In the genomic region with DNA sequence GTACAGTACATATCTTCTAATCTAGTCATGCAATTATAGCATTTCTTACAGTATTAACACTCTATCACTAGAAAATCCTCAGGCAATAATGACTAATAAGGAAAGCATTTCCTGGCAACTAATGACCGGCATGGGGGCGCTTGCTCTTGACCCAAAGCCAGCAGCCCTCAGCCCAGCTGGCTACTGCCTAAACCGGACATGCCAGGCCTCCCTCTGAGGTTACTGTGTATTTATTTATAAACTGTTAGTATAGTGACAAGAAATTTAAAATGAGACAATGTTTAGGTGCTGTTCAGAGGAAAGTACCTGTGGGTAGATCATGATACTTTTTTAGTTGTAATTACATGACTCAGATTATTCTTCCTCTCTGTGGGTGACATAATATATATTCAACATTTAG, we compare ENCODE assay signal across 8 cellular contexts.
DNase-seq lines count a peak whose midpoint lies in the region; ATAC-seq lines count a peak whose summit lies in the region.

No MANE protein-coding gene starts in this region.

- H3K36me3 ChIP-seq in HUES48 (ENCODE audit: control insufficient read depth, insufficient read depth, low read length), result no peaks in the 10 kb centered on the region

- peaks cover 13% of the 10 kb centered on the region for H3K9me3 Mint-ChIP-seq in stimulated activated naive CD8-positive, alpha-beta T cell treated with anti-CD3 and anti-CD28 coated beads, Interleukin-15, Interleukin-2, amounts not matched to agents 100 ng/mL and 50 ng/mL, for 24 hours
- H3K9me3 Mint-ChIP-seq in natural killer cell treated with Interleukin-12 subunit alpha and Interleukin-12 subunit beta and Interleukin-15 and Interleukin-18, amount 100 ng/mL, for 72 hours, result peaks cover 3% of the 10 kb centered on the region

- no peak overlapping the region for H3K9ac ChIP-seq in HUES48 (ENCODE audit: low read depth, low read length)

- peaks cover 30% of the 10 kb centered on the region for H3K4me1 Mint-ChIP-seq in stimulated activated naive CD8-positive, alpha-beta T cell treated with anti-CD3 and anti-CD28 coated beads, Interleukin-15, Interleukin-2, amounts not matched to agents 100 ng/mL and 50 ng/mL, for 24 hours (ENCODE audit: low read depth)
- peaks cover 3 to 4% of the 10 kb centered on the region in 2 donors for H3K4me1 Mint-ChIP-seq in natural killer cell treated with Interleukin-12 subunit alpha and Interleukin-12 subunit beta and Interleukin-15 and Interleukin-18, amount 100 ng/mL, for 72 hours (ENCODE audit: low read depth in 2 of 2)

- peak overlapping the region; percentile 65 for H3K27ac ChIP-seq in HUES48 (ENCODE audit: low read depth, low read length)

- H3K4me1 ChIP-seq in HUES48 (ENCODE audit: control insufficient read depth, insufficient read depth, low read length), result peaks cover 13% of the 10 kb centered on the region

- peak; percentile 69 for ATAC-seq in GM21619 (IDR thresholded peaks at IDR 0.05; ENCODE audit: unreplicated experiment)
- no peak for ATAC-seq in natural killer cell treated with Interleukin-12 subunit alpha and Interleukin-12 subunit beta and Interleukin-15 and Interleukin-18, amount 100 ng/mL, for 72 hours

- H3K9me3 ChIP-seq in HUES48 (ENCODE audit: control insufficient read depth, insufficient read depth, low read length), result no peaks in the 10 kb centered on the region

- H3K27me3 Mint-ChIP-seq in stimulated activated naive CD8-positive, alpha-beta T cell treated with anti-CD3 and anti-CD28 coated beads, Interleukin-15, Interleukin-2, amounts not matched to agents 100 ng/mL and 50 ng/mL, for 24 hours, result peaks cover 15% of the 10 kb centered on the region
- H3K27me3 Mint-ChIP-seq in natural killer cell treated with Interleukin-12 subunit alpha and Interleukin-12 subunit beta and Interleukin-15 and Interleukin-18, amount 100 ng/mL, for 72 hours, result peaks cover 0 to 2% of the 10 kb centered on the region in 2 donors

- H3K27ac Mint-ChIP-seq in stimulated activated naive CD8-positive, alpha-beta T cell treated with anti-CD3 and anti-CD28 coated beads, Interleukin-15, Interleukin-2, amounts not matched to agents 100 ng/mL and 50 ng/mL, for 24 hours, result peak overlapping the region; percentile 22
- no peak overlapping the region for H3K27ac Mint-ChIP-seq in natural killer cell treated with Interleukin-12 subunit alpha and Interleukin-12 subunit beta and Interleukin-15 and Interleukin-18, amount 100 ng/mL, for 72 hours

- no peaks in the 10 kb centered on the region for H3K27me3 ChIP-seq in HUES48 (ENCODE audit: control insufficient read depth, insufficient read depth, low read length)

- H3K4me3 Mint-ChIP-seq in stimulated activated naive CD8-positive, alpha-beta T cell treated with anti-CD3 and anti-CD28 coated beads, Interleukin-15, Interleukin-2, amounts not matched to agents 100 ng/mL and 50 ng/mL, for 24 hours, result no peak overlapping the region
- no peak overlapping the region for H3K4me3 Mint-ChIP-seq in natural killer cell treated with Interleukin-12 subunit alpha and Interleukin-12 subunit beta and Interleukin-15 and Interleukin-18, amount 100 ng/mL, for 72 hours

- no peaks in the 10 kb centered on the region for H3K36me3 Mint-ChIP-seq in stimulated activated naive CD8-positive, alpha-beta T cell treated with anti-CD3 and anti-CD28 coated beads, Interleukin-15, Interleukin-2, amounts not matched to agents 100 ng/mL and 50 ng/mL, for 24 hours (ENCODE audit: low read depth)
- H3K36me3 Mint-ChIP-seq in natural killer cell treated with Interleukin-12 subunit alpha and Interleukin-12 subunit beta and Interleukin-15 and Interleukin-18, amount 100 ng/mL, for 72 hours, result no peaks in the 10 kb centered on the region

- no peak overlapping the region for H3K4me3 ChIP-seq in HUES48 (ENCODE audit: low read depth, low read length)

- DNase-seq in EL (peak; percentile 97), epidermal melanocyte (ENCODE audit: insufficient read length, low spot score) (peak; percentile 45), NCI-H1092 (lab: John Stamatoyannopoulos, UW) (no peak), SIG-M5 treated with dmso at 0.1 percent for 504 hours (lab: John Stamatoyannopoulos, UW; ENCODE audit: unreplicated experiment) (no peak)
- no peak for DNase-seq in natural killer cell treated with Interleukin-12 subunit alpha and Interleukin-12 subunit beta and Interleukin-15 and Interleukin-18, amount 100 ng/mL, for 72 hours (ENCODE audit: low spot score)

Comparison
In these comparisons a context has a peak if more than half of its experiments do, and no peak if none do; other contexts are left out.
1. DNase-seq: peak in EL (single experiment) and epidermal melanocyte (single experiment); none in NCI-H1092 (single experiment), natural killer cell treated with Interleukin-12 subunit alpha and Interleukin-12 subunit beta and Interleukin-15 and Interleukin-18, amount 100 ng/mL, for 72 hours (single experiment) and SIG-M5 treated with dmso at 0.1 percent for 504 hours (single experiment).